25 cellular contexts compared by ENCODE assay signal in the genomic region with DNA sequence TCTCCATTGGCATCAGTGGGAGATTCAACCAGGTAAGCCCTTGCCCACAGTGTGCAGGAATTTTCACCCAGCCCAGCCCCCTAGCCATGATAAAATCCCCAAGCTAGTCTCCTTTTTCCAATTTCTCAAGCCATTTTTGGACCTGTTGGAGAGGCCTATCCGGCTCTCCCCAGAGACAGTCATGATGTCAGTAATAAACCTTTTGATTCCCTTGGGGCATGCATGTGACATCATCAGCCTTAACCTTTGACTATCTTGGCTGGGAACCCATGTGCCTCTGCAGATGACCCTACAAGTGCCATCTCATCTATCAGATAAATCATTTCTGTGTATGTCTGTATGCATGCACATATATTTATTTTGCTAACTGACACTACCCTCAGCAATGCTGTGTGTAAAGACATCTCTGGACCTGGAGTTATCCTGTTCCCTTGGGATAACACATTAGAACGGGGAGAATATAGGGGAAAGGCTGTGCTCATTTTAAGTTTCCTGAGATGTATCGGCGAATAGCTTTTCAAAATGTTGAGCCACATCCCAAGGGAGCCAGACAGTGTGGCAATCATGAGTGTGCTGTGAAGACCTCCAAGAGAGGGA. TPM values are rescaled to one million over a fixed set of nuclear protein-coding genes. Genes with fewer than 3 reads are reported as not detected.
"Had no signal": no experiment of that assay in that cellular context is flagged by ENCODE, and none has a peak within 500 bp of the region (broad histone marks: within the 10 kb centered on the region; RNA-seq: fewer than 3 reads in every experiment).

No MANE protein-coding gene starts in this region.

- ATAC-seq: activated CD4-positive, alpha-beta T cell treated with anti-CD3 and anti-CD28 coated beads for 36 hours; activated naive CD8-positive, alpha-beta T cell treated with anti-CD3 and anti-CD28 coated beads, Interleukin-2, amount 50 U/mL, for 24 hours; foreskin keratinocyte; left lobe of liver; stimulated activated effector memory CD8-positive, alpha-beta T cell treated with anti-CD3 and anti-CD28 coated beads, Interleukin-12 subunit alpha, Interleukin-12 subunit beta, amount 100 ng/mL, for 72 hours had no signal

- DNase-seq: activated CD4-positive, alpha-beta T cell treated with anti-CD3 and anti-CD28 coated beads for 36 hours; activated CD4-positive, alpha-beta T cell treated with anti-CD3 and anti-CD28 coated beads, Interleukin-2, amount 50 U/mL, for 48 hours; activated CD4-positive, CD25-positive, alpha-beta regulatory T cell; activated CD8-positive, alpha-beta memory T cell treated with anti-CD3 and anti-CD28 coated beads, Interleukin-2, amount 50 U/mL, for 48 hours; activated naive CD8-positive, alpha-beta T cell treated with anti-CD3 and anti-CD28 coated beads, Interleukin-2, amount 50 U/mL, for 24 hours; activated T-cell treated with anti-CD3 and anti-CD28 coated beads, Interleukin-2, amount 50 U/mL, for 24 hours; dermis blood vessel endothelial cell; effector CD4-positive, alpha-beta T cell; esophagus squamous epithelium; foreskin keratinocyte; heart right ventricle; kidney glomerular epithelial cell; naive B cell; nephron progenitor cell; sigmoid colon; small intestine; stimulated activated CD4-positive, alpha-beta T cell treated with anti-CD3 and anti-CD28 coated beads, Interleukin-4, amount 100 ng/mL, for 24 hours; substantia nigra; uterus had no signal

- H3K4me1 ChIP-seq: esophagus squamous epithelium, foreskin keratinocyte, sigmoid colon, uterus had no signal

- FAIRE-seq: bronchial epithelial cell, colon, small intestine had no signal

- H3K36me3 ChIP-seq: esophagus squamous epithelium, heart right ventricle, neutrophil, sigmoid colon, uterus had no signal

- H3K4me3 ChIP-seq: esophagus squamous epithelium, heart right ventricle, sigmoid colon, uterus had no signal

- H3K27me3 ChIP-seq: esophagus squamous epithelium, foreskin keratinocyte, sigmoid colon, uterus had no signal

- H3K27ac ChIP-seq: esophagus squamous epithelium, foreskin keratinocyte, heart right ventricle, neutrophil, sigmoid colon, uterus had no signal

RNA-seq across cellular contexts. Expression of a gene that starts 51.0 kb away (rescaled TPM):
- total RNA-seq: activated CD4-positive, alpha-beta T cell treated with anti-CD3 and anti-CD28 coated beads for 36 hours; bronchial epithelial cell; left lobe of liver; T-helper 1 cell treated with Interleukin-12 subunit alpha and Interleukin-12 subunit beta and Interleukin-4 antibody, amounts not matched to agents 30 ng/mL and 1 ng/mL, for 36 hours had no signal
